8 cellular contexts compared by ENCODE assay signal in genomic region chr4:71032106-71032505, GRCh38. TPM values are rescaled to one million over a fixed set of nuclear protein-coding genes. Genes with fewer than 3 reads are reported as not detected.
A peak's percentile ranks its signal among the peaks of the same experiment; 100 is the strongest.
DNase-seq lines count a peak whose midpoint lies in the region; ATAC-seq, FAIRE-seq and TF ChIP-seq lines count a peak whose summit lies in the region.
"Not testable (repeated sequence)": the region's sequence is repeated elsewhere in the genome, so short reads cannot be mapped to it uniquely, and the experiment has no call there.

No MANE protein-coding gene starts in this region.

- not testable (repeated sequence) for H3K4me3 ChIP-seq in AG10803 (ENCODE audit: low read length)

- not testable (repeated sequence) for H3K4me1 Mint-ChIP-seq in activated CD4-positive, alpha-beta T cell treated with anti-CD3 and anti-CD28 coated beads, Interleukin-2, amount 10 ng/mL, durations not matched to agents 24 days and 14 days; chondrocyte (ENCODE audit: low read depth)

- not testable (repeated sequence) for ATAC-seq in foreskin keratinocyte

- not testable (repeated sequence) for H3K27me3 ChIP-seq in foreskin keratinocyte

- peak; percentile 82 for DNase-seq in AG10803 (ENCODE audit: low read depth)
- peak; percentile 6 for DNase-seq in H54 (ENCODE audit: insufficient read length, low spot score)
- peak; percentile 84 for DNase-seq in M059J (ENCODE audit: low read depth)
- DNase-seq in activated CD4-positive, alpha-beta T cell treated with anti-CD3 and anti-CD28 coated beads, Interleukin-2, amount 10 ng/mL, durations not matched to agents 24 days and 14 days; chondrocyte (ENCODE audit: low spot score): not testable (repeated sequence)
- DNase-seq in foreskin keratinocyte: peak; percentile 16 to 62
- DNase-seq in non-pigmented ciliary epithelial cell (ENCODE audit: low read depth): peak; percentile 57
- DNase-seq in urothelium cell line (ENCODE audit: low spot score): peak; percentile 5

- H3K9me3 Mint-ChIP-seq in activated CD4-positive, alpha-beta T cell treated with anti-CD3 and anti-CD28 coated beads, Interleukin-2, amount 10 ng/mL, durations not matched to agents 24 days and 14 days; chondrocyte (ENCODE audit: low read depth): not testable (repeated sequence)

- not testable (repeated sequence) for H3K4me3 Mint-ChIP-seq in activated CD4-positive, alpha-beta T cell treated with anti-CD3 and anti-CD28 coated beads, Interleukin-2, amount 10 ng/mL, durations not matched to agents 24 days and 14 days; chondrocyte (ENCODE audit: unreplicated experiment)

- TF ChIP-seq POLR2A in H54 (IDR thresholded peaks at IDR 0.05; ENCODE audit: low read depth, low read length): not testable (repeated sequence)

- peaks cover 12% of the 10 kb centered on the region for H3K36me3 Mint-ChIP-seq in activated CD4-positive, alpha-beta T cell treated with anti-CD3 and anti-CD28 coated beads, Interleukin-2, amount 10 ng/mL, durations not matched to agents 24 days and 14 days (ENCODE audit: low read depth)
- H3K36me3 Mint-ChIP-seq in chondrocyte (ENCODE audit: low read depth): peaks cover 22% of the 10 kb centered on the region

- not testable (repeated sequence) for TF ChIP-seq CTCF in AG10803 (conservative IDR thresholded peaks at IDR 0.05; ENCODE audit: low read length); chondrocyte (IDR thresholded peaks at IDR 0.05); foreskin keratinocyte (conservative IDR thresholded peaks at IDR 0.05)

- H3K27ac Mint-ChIP-seq in activated CD4-positive, alpha-beta T cell treated with anti-CD3 and anti-CD28 coated beads, Interleukin-2, amount 10 ng/mL, durations not matched to agents 24 days and 14 days: peak overlapping the region; percentile 1
- peak overlapping the region; percentile 41 for H3K27ac Mint-ChIP-seq in chondrocyte (ENCODE audit: unreplicated experiment)

- not testable (repeated sequence) for FAIRE-seq in H54 (lab: Jason Lieb, UNC); urothelium cell line (lab: Jason Lieb, UNC)

- intact Hi-C loops in activated CD4-positive, alpha-beta T cell treated with anti-CD3 and anti-CD28 coated beads, Interleukin-2, amount 10 ng/mL, durations not matched to agents 24 days and 14 days (cut with micrococcal nuclease): not testable (repeated sequence)

- H3K27me3 Mint-ChIP-seq in activated CD4-positive, alpha-beta T cell treated with anti-CD3 and anti-CD28 coated beads, Interleukin-2, amount 10 ng/mL, durations not matched to agents 24 days and 14 days; chondrocyte (ENCODE audit: low read depth): not testable (repeated sequence)

- not testable (repeated sequence) for H3K4me1 ChIP-seq in foreskin keratinocyte

- H3K27ac ChIP-seq in foreskin keratinocyte: not testable (repeated sequence)

RNA-seq across cellular contexts. Expression of gene DCK, which starts 38.7 kb away (rescaled TPM):
- 41.1 and 42.3 TPM in 2 replicates for total RNA-seq in M059J (2014; rRNA removed; shearing (Covaris generic))
- 35.6 and 37.0 TPM in 2 replicates for total RNA-seq in activated CD4-positive, alpha-beta T cell treated with anti-CD3 and anti-CD28 coated beads, Interleukin-2, amount 10 ng/mL, durations not matched to agents 24 days and 14 days
- total RNA-seq in chondrocyte (14.0 to 16.7 TPM (median 14.9 TPM) in 3 replicates), foreskin keratinocyte (20.4 and 20.8 TPM in 2 replicates)
- polyA plus RNA-seq in foreskin keratinocyte: 7.9 and 9.9 TPM in 2 replicates
